ENCODE assay signal across 28 cellular contexts in genomic region chr4:140246216-140246615, GRCh38.
"Had no signal": no experiment of that assay in that cellular context is flagged by ENCODE, and none has a peak within 500 bp of the region (broad histone marks: within the 10 kb centered on the region; RNA-seq: fewer than 3 reads in every experiment).

No MANE protein-coding gene starts in this region.

- H3K4me3 ChIP-seq: esophagus muscularis mucosa, gastrocnemius medialis, heart left ventricle had no signal

- H3K36me3 Mint-ChIP-seq: activated naive CD8-positive, alpha-beta T cell; WTC11 had no signal

- DNase-seq: activated CD4-positive, alpha-beta T cell treated with anti-CD3 and anti-CD28 coated beads for 1 hour; activated CD4-positive, alpha-beta T cell treated with anti-CD3 and anti-CD28 coated beads for 4 hours; activated CD4-positive, alpha-beta T cell treated with anti-CD3 and anti-CD28 coated beads, Interleukin-2, amount 10 ng/mL, durations not matched to agents 7 days and 5 days; activated CD4-positive, alpha-beta T cell treated with anti-CD3 and anti-CD28 coated beads, Interleukin-2, amount 50 U/mL, for 4 hours; activated CD8-positive, alpha-beta memory T cell treated with anti-CD3 and anti-CD28 coated beads for 24 hours; activated CD8-positive, alpha-beta T cell treated with anti-CD3 and anti-CD28 coated beads for 36 hours; activated effector memory CD4-positive, alpha-beta T cell treated with Interleukin-2 at 50 U/mL for 16 hours; activated gamma-delta T cell treated with Interleukin-2 at 50 U/mL for 16 hours; activated naive CD4-positive, alpha-beta T cell treated with anti-CD3 and anti-CD28 coated beads, Interleukin-2, amount 50 U/mL, for 16 hours; activated naive CD4-positive, alpha-beta T cell treated with Interleukin-2 at 50 U/mL for 16 hours; activated T-cell treated with anti-CD3 and anti-CD28 coated beads, Interleukin-2, amount 50 U/mL, for 4 hours; amniotic stem cell; anterior cingulate cortex; brain microvascular endothelial cell; cortex of kidney; dermis blood vessel endothelial cell; effector CD4-positive, alpha-beta T cell; effector memory CD8-positive, alpha-beta T cell; erythroblast; foreskin keratinocyte; gastrocnemius medialis; glutamatergic neuron; heart left ventricle; T-helper 2 cell had no signal

- H3K27me3 ChIP-seq: brain microvascular endothelial cell, esophagus muscularis mucosa, foreskin keratinocyte, gastrocnemius medialis, heart left ventricle had no signal

- H3K27ac Mint-ChIP-seq: activated CD4-positive, alpha-beta T cell treated with anti-CD3 and anti-CD28 coated beads, Interleukin-2, amount 10 ng/mL, durations not matched to agents 7 days and 5 days; activated CD8-positive, alpha-beta T cell treated with anti-CD3 and anti-CD28 coated beads for 36 hours; activated naive CD8-positive, alpha-beta T cell; activated T-helper 17 cell treated with anti-CD3 and anti-CD28 coated beads, Interleukin-2, amount 50 U/mL, for 72 hours; effector memory CD8-positive, alpha-beta T cell; WTC11 had no signal

- H3K9me3 Mint-ChIP-seq: activated CD4-positive, alpha-beta T cell treated with anti-CD3 and anti-CD28 coated beads, Interleukin-2, amount 10 ng/mL, durations not matched to agents 7 days and 5 days; activated CD8-positive, alpha-beta T cell treated with anti-CD3 and anti-CD28 coated beads for 36 hours; activated T-cell treated with anti-CD3 and anti-CD28 coated beads, Interleukin-2, amount 50 U/mL, for 4 hours; activated T-helper 17 cell treated with anti-CD3 and anti-CD28 coated beads, Interleukin-2, amount 50 U/mL, for 72 hours; effector memory CD8-positive, alpha-beta T cell; WTC11 had no signal

- H3K9me3 ChIP-seq: esophagus muscularis mucosa, gastrocnemius medialis, heart left ventricle had no signal

- H3K27ac ChIP-seq: brain microvascular endothelial cell, esophagus muscularis mucosa, foreskin keratinocyte, gastrocnemius medialis, heart left ventricle had no signal

- H3K27me3 Mint-ChIP-seq: activated CD4-positive, alpha-beta T cell treated with anti-CD3 and anti-CD28 coated beads, Interleukin-2, amount 10 ng/mL, durations not matched to agents 7 days and 5 days; activated naive CD8-positive, alpha-beta T cell had no signal

- H3K36me3 ChIP-seq: brain microvascular endothelial cell, esophagus muscularis mucosa, gastrocnemius medialis, heart left ventricle had no signal

- ATAC-seq: activated CD8-positive, alpha-beta T cell treated with anti-CD3 and anti-CD28 coated beads for 36 hours; activated T-cell treated with anti-CD3 and anti-CD28 coated beads, Interleukin-2, amount 50 U/mL, for 4 hours; activated T-helper 17 cell treated with anti-CD3 and anti-CD28 coated beads, Interleukin-2, amount 50 U/mL, for 72 hours; effector memory CD8-positive, alpha-beta T cell; foreskin keratinocyte; gastrocnemius medialis; heart left ventricle; WTC11 had no signal

- H3K4me1 ChIP-seq: foreskin keratinocyte had no signal

- H3K4me3 Mint-ChIP-seq: activated CD4-positive, alpha-beta T cell treated with anti-CD3 and anti-CD28 coated beads, Interleukin-2, amount 10 ng/mL, durations not matched to agents 7 days and 5 days; activated CD8-positive, alpha-beta T cell treated with anti-CD3 and anti-CD28 coated beads for 36 hours; activated naive CD8-positive, alpha-beta T cell; activated T-cell treated with anti-CD3 and anti-CD28 coated beads, Interleukin-2, amount 50 U/mL, for 4 hours; activated T-helper 17 cell treated with anti-CD3 and anti-CD28 coated beads, Interleukin-2, amount 50 U/mL, for 72 hours; effector memory CD8-positive, alpha-beta T cell; WTC11 had no signal

- H3K4me1 Mint-ChIP-seq: activated T-helper 17 cell treated with anti-CD3 and anti-CD28 coated beads, Interleukin-2, amount 50 U/mL, for 72 hours had no signal
